In the genomic region with DNA sequence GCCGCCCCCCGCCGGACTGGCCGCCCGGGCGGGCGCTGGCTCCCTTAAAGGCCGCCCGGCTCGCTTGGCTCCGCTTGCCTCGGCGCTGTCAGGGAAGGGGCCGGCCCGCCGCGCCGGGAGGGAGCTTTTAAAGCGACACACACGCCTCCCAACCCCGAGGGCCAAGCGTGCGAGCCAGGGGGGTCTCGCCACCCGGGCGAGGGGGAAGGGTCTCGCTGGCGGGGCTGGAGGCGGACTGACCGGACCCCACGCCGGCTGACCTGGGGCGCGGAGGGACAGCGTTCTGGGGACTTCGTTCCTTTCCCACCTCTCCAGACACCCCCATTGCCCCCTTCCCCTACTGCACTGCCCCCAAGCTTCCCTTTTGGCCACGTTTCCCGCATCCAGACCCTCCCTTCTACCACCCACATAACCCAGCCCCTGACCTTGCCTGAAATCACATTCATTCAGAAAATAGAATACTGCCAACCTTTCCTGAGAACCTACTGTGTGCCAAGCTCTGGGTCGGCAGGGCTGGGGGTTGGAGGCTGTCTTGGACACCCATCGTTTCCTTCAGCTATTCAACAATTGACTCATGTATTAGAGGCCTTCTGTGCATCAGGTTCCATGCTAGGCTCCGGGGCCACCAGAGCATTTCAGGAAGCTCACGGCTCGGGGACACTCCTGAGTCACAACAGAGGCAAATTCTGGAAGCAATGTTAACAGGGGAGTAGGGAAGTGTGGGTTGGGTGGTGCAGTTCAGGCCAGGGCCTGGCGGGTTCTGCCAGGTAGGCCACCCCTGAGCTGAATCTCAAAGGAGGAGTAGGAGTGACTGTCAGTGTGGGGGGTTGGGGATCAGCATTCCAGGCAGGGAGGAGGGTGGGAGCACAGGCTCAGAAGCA, we compare ENCODE assay signal across 8 cellular contexts. TPM values are rescaled to one million over a fixed set of nuclear protein-coding genes. Genes with fewer than 3 reads are reported as not detected.
A peak's percentile ranks its signal among the peaks of the same experiment; 100 is the strongest.
DNase-seq lines count a peak whose midpoint lies in the region; ATAC-seq, FAIRE-seq and TF ChIP-seq lines count a peak whose summit lies in the region.

A gene with protein sequence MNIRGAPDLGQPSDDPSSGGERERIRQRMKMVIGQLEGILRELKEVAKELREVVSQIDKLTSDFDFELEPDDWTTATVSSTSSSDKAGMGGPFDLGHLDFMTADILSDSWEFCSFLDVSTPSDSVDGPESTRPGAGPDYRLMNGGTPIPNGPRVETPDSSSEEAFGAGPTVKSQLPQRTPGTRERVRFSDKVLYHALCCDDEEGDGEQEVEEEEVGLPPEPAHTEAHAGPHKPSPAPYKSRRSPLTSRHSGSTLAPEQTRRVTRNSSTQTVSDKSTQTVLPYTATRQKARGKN (minus strand): TSS at position 102 of the 881 bp plus-strand sequence. CDS start 2,221 bp downstream, outside the sequence.

- peak; percentile 68 for ATAC-seq in WTC11
- peak; percentile 59 to 84 (median 70) for ATAC-seq in heart right ventricle
- ATAC-seq in pancreas: peak; percentile 38 to 78 (median 70)
- ATAC-seq in GM18868 (IDR thresholded peaks at IDR 0.05; ENCODE audit: unreplicated experiment): no peak
- no peak for ATAC-seq in HG02678 (IDR thresholded peaks at IDR 0.05; ENCODE audit: unreplicated experiment)
- ATAC-seq in activated CD4-positive, alpha-beta T cell treated with anti-CD3 and anti-CD28 coated beads for 36 hours: no peak

- FAIRE-seq in pancreas (lab: Jason Lieb, UNC): no peak

- peak; percentile 7 for DNase-seq in CD1c-positive myeloid dendritic cell (ENCODE audit: extremely low spot score)
- peak; percentile 42 for DNase-seq in WTC11 (ENCODE audit: low spot score)
- DNase-seq in heart right ventricle: peak; percentile 55 to 67
- DNase-seq in pancreas: peak in 4 of 6 donors; percentile 8 to 78 (median 58)
- DNase-seq in HK-2 (ENCODE audit: unreplicated experiment): no peak
- no peak for DNase-seq in activated CD4-positive, alpha-beta T cell treated with anti-CD3 and anti-CD28 coated beads for 36 hours

- H3K9me3 Mint-ChIP-seq in WTC11: no peaks in the 10 kb centered on the region
- no peaks in the 10 kb centered on the region for H3K9me3 Mint-ChIP-seq in activated CD4-positive, alpha-beta T cell treated with anti-CD3 and anti-CD28 coated beads for 36 hours (ENCODE audit: low read depth)

- H3K27ac Mint-ChIP-seq in WTC11: no peak within 1 kb of the TSS
- H3K27ac Mint-ChIP-seq in activated CD4-positive, alpha-beta T cell treated with anti-CD3 and anti-CD28 coated beads for 36 hours: no peak within 1 kb of the TSS

- peaks cover 27% of the 10 kb centered on the region for H3K4me1 Mint-ChIP-seq in WTC11
- H3K4me1 Mint-ChIP-seq in activated CD4-positive, alpha-beta T cell treated with anti-CD3 and anti-CD28 coated beads for 36 hours: peaks cover 4% of the 10 kb centered on the region

- peaks cover 0 to 8% (median 0%) of the 10 kb centered on the region in 9 donors for H3K36me3 ChIP-seq in heart right ventricle
- no peaks in the 10 kb centered on the region for H3K36me3 ChIP-seq in pancreas

- H3K27ac ChIP-seq in heart right ventricle: peak within 1 kb of the TSS in 9 of 10 donors; percentile 9 to 70 (median 64)
- no peak within 1 kb of the TSS for H3K27ac ChIP-seq in pancreas

- CTCF ChIA-PET in WTC11 (lab: Charles Lee): interaction anchor here (0.6 to 2.2 kb wide), 22 partner anchors 8 to 174 kb away, joined by 3 to 14 read pairs (median 4); no protein-coding TSS in a partner anchor
- CTCF ChIA-PET in activated CD4-positive, alpha-beta T cell treated with anti-CD3 and anti-CD28 coated beads for 36 hours (lab: Charles Lee): no interaction called here

- H3K4me1 ChIP-seq in heart right ventricle (peaks cover 4 to 36% (median 18%) of the 10 kb centered on the region in 9 donors), pancreas (no peaks in the 10 kb centered on the region)

- WGBS in heart right ventricle, 2 donors: 11 to 24% methylated on average over 25 to 44 of the region's 44 CpGs
- WGBS in pancreas, 2 donors: 12 to 38% methylated on average over 12 to 44 of the region's 44 CpGs

- peaks cover 26% of the 10 kb centered on the region for H3K27me3 Mint-ChIP-seq in WTC11 (ENCODE audit: low read depth)
- peaks cover 35% of the 10 kb centered on the region for H3K27me3 Mint-ChIP-seq in activated CD4-positive, alpha-beta T cell treated with anti-CD3 and anti-CD28 coated beads for 36 hours

- peak within 1 kb of the TSS; percentile 69 for H3K4me3 Mint-ChIP-seq in WTC11
- H3K4me3 Mint-ChIP-seq in activated CD4-positive, alpha-beta T cell treated with anti-CD3 and anti-CD28 coated beads for 36 hours: no peak within 1 kb of the TSS

- H3K36me3 Mint-ChIP-seq in WTC11: no peaks in the 10 kb centered on the region
- no peaks in the 10 kb centered on the region for H3K36me3 Mint-ChIP-seq in activated CD4-positive, alpha-beta T cell treated with anti-CD3 and anti-CD28 coated beads for 36 hours (ENCODE audit: low read depth)

- H3K4me3 ChIP-seq in heart right ventricle (peak within 1 kb of the TSS; percentile 14 to 92 (median 68)), pancreas (peak within 1 kb of the TSS in 3 of 4 donors; percentile 38 to 55 (median 46))

- H3K27me3 ChIP-seq in heart right ventricle (peaks cover 0 to 63% (median 13%) of the 10 kb centered on the region in 7 donors), pancreas (no peaks in the 10 kb centered on the region)

- POLR2A ChIA-PET in WTC11 (lab: Charles Lee): interaction anchor here (0.7 to 1.7 kb wide), 5 partner anchors 8 to 136 kb away, joined by 4 to 6 read pairs (median 5); no protein-coding TSS in a partner anchor
- POLR2A ChIA-PET in activated CD4-positive, alpha-beta T cell treated with anti-CD3 and anti-CD28 coated beads for 36 hours (lab: Charles Lee): no interaction called here

- intact Hi-C loops in heart right ventricle (cut with DNase I): no loop called here
- intact Hi-C loops in pancreas (cut with DNase I): no loop called here
- intact Hi-C loops in activated CD4-positive, alpha-beta T cell treated with anti-CD3 and anti-CD28 coated beads for 36 hours (cut with DNase I, micrococcal nuclease): no loop called here

- TF ChIP-seq CTCF in WTC11 (IDR thresholded peaks at IDR 0.05) (no peak), heart right ventricle (IDR thresholded peaks at IDR 0.05) (no peak), pancreas (IDR thresholded peaks at IDR 0.05) (no peak)

- H3K9me3 ChIP-seq in heart right ventricle: no peaks in the 10 kb centered on the region
- H3K9me3 ChIP-seq in pancreas: no peaks in the 10 kb centered on the region

TF ChIP-seq in WTC11, 78 proteins besides CTCF, POLR2A, EP300 and RAD21:
- no peak for TF ChIP-seq KAT7 (CRISPR knock-in tag; IDR thresholded peaks at IDR 0.05; ENCODE audit: borderline replicate concordance)
- TF ChIP-seq, protein P1, sequence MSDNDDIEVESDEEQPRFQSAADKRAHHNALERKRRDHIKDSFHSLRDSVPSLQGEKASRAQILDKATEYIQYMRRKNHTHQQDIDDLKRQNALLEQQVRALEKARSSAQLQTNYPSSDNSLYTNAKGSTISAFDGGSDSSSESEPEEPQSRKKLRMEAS (CRISPR knock-in tag; IDR thresholded peaks at IDR 0.05): 0 out of 2 replicates have a peak, but pooled peaks have one; percentile 12
- TF ChIP-seq, protein P2, sequence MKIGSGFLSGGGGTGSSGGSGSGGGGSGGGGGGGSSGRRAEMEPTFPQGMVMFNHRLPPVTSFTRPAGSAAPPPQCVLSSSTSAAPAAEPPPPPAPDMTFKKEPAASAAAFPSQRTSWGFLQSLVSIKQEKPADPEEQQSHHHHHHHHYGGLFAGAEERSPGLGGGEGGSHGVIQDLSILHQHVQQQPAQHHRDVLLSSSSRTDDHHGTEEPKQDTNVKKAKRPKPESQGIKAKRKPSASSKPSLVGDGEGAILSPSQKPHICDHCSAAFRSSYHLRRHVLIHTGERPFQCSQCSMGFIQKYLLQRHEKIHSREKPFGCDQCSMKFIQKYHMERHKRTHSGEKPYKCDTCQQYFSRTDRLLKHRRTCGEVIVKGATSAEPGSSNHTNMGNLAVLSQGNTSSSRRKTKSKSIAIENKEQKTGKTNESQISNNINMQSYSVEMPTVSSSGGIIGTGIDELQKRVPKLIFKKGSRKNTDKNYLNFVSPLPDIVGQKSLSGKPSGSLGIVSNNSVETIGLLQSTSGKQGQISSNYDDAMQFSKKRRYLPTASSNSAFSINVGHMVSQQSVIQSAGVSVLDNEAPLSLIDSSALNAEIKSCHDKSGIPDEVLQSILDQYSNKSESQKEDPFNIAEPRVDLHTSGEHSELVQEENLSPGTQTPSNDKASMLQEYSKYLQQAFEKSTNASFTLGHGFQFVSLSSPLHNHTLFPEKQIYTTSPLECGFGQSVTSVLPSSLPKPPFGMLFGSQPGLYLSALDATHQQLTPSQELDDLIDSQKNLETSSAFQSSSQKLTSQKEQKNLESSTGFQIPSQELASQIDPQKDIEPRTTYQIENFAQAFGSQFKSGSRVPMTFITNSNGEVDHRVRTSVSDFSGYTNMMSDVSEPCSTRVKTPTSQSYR (CRISPR knock-in tag; IDR thresholded peaks at IDR 0.05): 0 out of 2 replicates have a peak, but pooled peaks have one; percentile 51
- TF ChIP-seq ZNF121 (CRISPR knock-in tag; IDR thresholded peaks at IDR 0.05): peak; percentile 92; the same call in 1 of the 2 replicates
- TF ChIP-seq RELA (CRISPR knock-in tag; IDR thresholded peaks at IDR 0.05; ENCODE audit: borderline replicate concordance): no peak
- TF ChIP-seq ZNF263 (CRISPR knock-in tag; IDR thresholded peaks at IDR 0.05; ENCODE audit: low read depth): peak; percentile 97
- TF ChIP-seq, protein P3, sequence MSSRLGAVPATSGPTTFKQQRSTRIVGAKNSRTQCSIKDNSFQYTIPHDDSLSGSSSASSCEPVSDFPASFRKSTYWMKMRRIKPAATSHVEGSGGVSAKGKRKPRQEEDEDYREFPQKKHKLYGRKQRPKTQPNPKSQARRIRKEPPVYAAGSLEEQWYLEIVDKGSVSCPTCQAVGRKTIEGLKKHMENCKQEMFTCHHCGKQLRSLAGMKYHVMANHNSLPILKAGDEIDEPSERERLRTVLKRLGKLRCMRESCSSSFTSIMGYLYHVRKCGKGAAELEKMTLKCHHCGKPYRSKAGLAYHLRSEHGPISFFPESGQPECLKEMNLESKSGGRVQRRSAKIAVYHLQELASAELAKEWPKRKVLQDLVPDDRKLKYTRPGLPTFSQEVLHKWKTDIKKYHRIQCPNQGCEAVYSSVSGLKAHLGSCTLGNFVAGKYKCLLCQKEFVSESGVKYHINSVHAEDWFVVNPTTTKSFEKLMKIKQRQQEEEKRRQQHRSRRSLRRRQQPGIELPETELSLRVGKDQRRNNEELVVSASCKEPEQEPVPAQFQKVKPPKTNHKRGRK (CRISPR knock-in tag; IDR thresholded peaks at IDR 0.05; ENCODE audit: borderline replicate concordance): no peak
- 0 out of 2 replicates have a peak, but pooled peaks have one; percentile 39 for TF ChIP-seq ETV6 (CRISPR knock-in tag; IDR thresholded peaks at IDR 0.05)

RNA-seq across cellular contexts. Expression of the gene that starts here (rescaled TPM):
- 9.0 to 11.9 TPM (median 9.8 TPM) in 3 replicates for total RNA-seq in WTC11 (2021)
- total RNA-seq in heart right ventricle: 100 to 1,000 TPM in 4 of 10 donors, 10 to 100 TPM in 6; 56.4 to 221 (median 74.9) TPM
- 100 to 1,000 TPM; 134 to 154 TPM for polyA plus RNA-seq in heart right ventricle
- total RNA-seq in pancreas: 1 to 10 TPM in 4 of 6 donors, under 1 TPM in 2; 0.42 to 2.7 (median 1.6) TPM
- polyA plus RNA-seq in pancreas: 10 to 100 TPM in 1 of 2 donors, 1 to 10 TPM in 1; 6.0 to 28.2 TPM
- total RNA-seq in activated CD4-positive, alpha-beta T cell treated with anti-CD3 and anti-CD28 coated beads for 36 hours: not detected

Comparison
In these comparisons a context has a peak if more than half of its experiments do, and no peak if none do; other contexts are left out.
1. RNA of the gene that starts here (polyA plus RNA-seq): 134 to 154 TPM in heart right ventricle; 6.0 to 28.2 TPM in pancreas; every median in the first group is over 4 times any median in the second.
2. DNase-seq: peak in CD1c-positive myeloid dendritic cell (single experiment), WTC11 (single experiment), heart right ventricle (2 of 2) and pancreas (4 of 6); none in HK-2 (single experiment) and activated CD4-positive, alpha-beta T cell treated with anti-CD3 and anti-CD28 coated beads for 36 hours (single experiment).
3. ATAC-seq: peak in WTC11 (single experiment), heart right ventricle (8 of 8) and pancreas (4 of 4); none in GM18868 (single experiment), HG02678 (single experiment) and activated CD4-positive, alpha-beta T cell treated with anti-CD3 and anti-CD28 coated beads for 36 hours (single experiment).
4. H3K27ac ChIP-seq: peak in heart right ventricle (9 of 10); none in pancreas (0 of 4).